Comparison of ENCODE assay signal across 19 cellular contexts in the genomic region with DNA sequence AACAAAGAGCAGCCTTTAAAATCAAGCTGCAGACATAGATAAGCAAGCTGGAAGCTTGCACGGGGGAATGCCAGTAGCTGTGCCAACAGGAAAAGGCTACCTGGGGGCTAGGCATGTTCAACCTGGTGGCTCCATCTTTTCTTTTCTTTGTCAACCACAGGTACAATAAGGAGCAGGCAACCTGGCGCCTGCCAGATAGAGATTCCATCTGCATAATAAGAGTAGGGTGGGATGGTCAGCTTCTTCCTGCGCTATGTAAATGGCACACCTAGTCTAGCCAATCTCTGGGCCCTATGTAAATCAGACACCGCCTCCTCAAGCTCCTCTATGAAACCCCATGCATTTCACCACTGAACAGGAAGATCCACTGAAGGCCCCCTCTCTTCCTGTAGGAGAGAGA.
DNase-seq lines count a peak whose midpoint lies in the region; ATAC-seq and TF ChIP-seq lines count a peak whose summit lies in the region.
"Had no signal": no experiment of that assay in that cellular context is flagged by ENCODE, and none has a peak within 500 bp of the region (broad histone marks: within the 10 kb centered on the region; RNA-seq: fewer than 3 reads in every experiment).

No MANE protein-coding gene starts in this region.

- H4K20me1 ChIP-seq in GM23338 (replicated peaks; ENCODE audit: insufficient read depth) = no peaks in the 10 kb centered on the region

- 0 out of 2 replicates have a peak overlapping the region, but pooled peaks have one; percentile 15 for H3K4me2 ChIP-seq in GM23338

- H3F3A ChIP-seq in GM23338 (replicated peaks; ENCODE audit: low read depth) = no peaks in the 10 kb centered on the region

- ATAC-seq in GM23338 (peak; percentile 97), GM21717 (IDR thresholded peaks at IDR 0.05; ENCODE audit: unreplicated experiment) (no peak), HG02763 (IDR thresholded peaks at IDR 0.05; ENCODE audit: unreplicated experiment) (no peak)
- ATAC-seq: naive thymus-derived CD4-positive, alpha-beta T cell; PC-3 had no signal

- peaks cover 10% of the 10 kb centered on the region for H3K27me3 Mint-ChIP-seq in GM23338 (ENCODE audit: insufficient read depth, low read depth, poor library complexity)
- H3K27me3 Mint-ChIP-seq: IgD-negative memory B cell had no signal

- DNase-seq in GM23338 (ENCODE audit: low spot score) (peak; percentile 82), NAMALWA (ENCODE audit: low spot score) (peak; percentile 20), RKO (ENCODE audit: low spot score) (peak; percentile 30), NCI-H1105 treated with DMSO at 0.1 percent for 48 hours (lab: John Stamatoyannopoulos, UW) (no peak)
- DNase-seq: activated naive CD4-positive, alpha-beta T cell; CD4-positive, alpha-beta T cell; GM23248; hypothalamus; naive thymus-derived CD4-positive, alpha-beta T cell; PC-3; retina; stimulated activated CD4-positive, alpha-beta T cell treated with anti-CD3 and anti-CD28 coated beads, Interleukin-1b, Interleukin-23, amount 100 ng/mL, for 48 hours; stimulated activated CD8-positive, alpha-beta memory T cell treated with anti-CD3 and anti-CD28 coated beads, Interleukin-4, amount 100 ng/mL, for 48 hours; tibial artery had no signal

- no peaks in the 10 kb centered on the region for H3K27me3 ChIP-seq in GM23338 (ENCODE audit: insufficient read depth)
- H3K27me3 ChIP-seq: tibial artery had no signal

- no peak overlapping the region for H3K27ac Mint-ChIP-seq in GM23338
- H3K27ac Mint-ChIP-seq: CD4-positive, alpha-beta T cell; IgD-negative memory B cell; naive thymus-derived CD4-positive, alpha-beta T cell had no signal

- H3K4me3 ChIP-seq in GM23338 (no peak overlapping the region), mesodermal cell (ENCODE audit: extremely low read depth, insufficient read depth, low read length, poor library complexity, severe bottlenecking) (no peak overlapping the region)
- H3K4me3 ChIP-seq: GM23248, tibial artery had no signal

- H3K36me3 Mint-ChIP-seq in GM23338 (ENCODE audit: low read depth) = no peaks in the 10 kb centered on the region; the same call in 2 of the 3 replicates
- H3K36me3 Mint-ChIP-seq: naive thymus-derived CD4-positive, alpha-beta T cell had no signal

- H3K36me3 ChIP-seq in GM23338 (ENCODE audit: insufficient read depth) (no peaks in the 10 kb centered on the region), mesodermal cell (ENCODE audit: control insufficient read depth, insufficient read depth, low read length) (no peaks in the 10 kb centered on the region)
- H3K36me3 ChIP-seq: tibial artery had no signal

- no peak overlapping the region for H3K4me3 Mint-ChIP-seq in GM23338
- H3K4me3 Mint-ChIP-seq: CD4-positive, alpha-beta T cell; IgD-negative memory B cell; naive thymus-derived CD4-positive, alpha-beta T cell had no signal

- H3K9me3 ChIP-seq in mesodermal cell (ENCODE audit: control insufficient read depth, low read length) = no peaks in the 10 kb centered on the region
- H3K9me3 ChIP-seq: tibial artery had no signal

- no peak for TF ChIP-seq CTCF in GM23338 (conservative IDR thresholded peaks at IDR 0.05; ENCODE audit: low read depth in 2 of 2)

- peaks cover 6% of the 10 kb centered on the region; the same call in 1 of the 2 replicates for H3K4me1 ChIP-seq in GM23338 (ENCODE audit: insufficient read depth)
- peaks cover 35% of the 10 kb centered on the region for H3K4me1 ChIP-seq in mesodermal cell (ENCODE audit: control insufficient read depth, insufficient read depth, low read length, poor library complexity, severe bottlenecking)
- H3K4me1 ChIP-seq: tibial artery had no signal

- H3K9me3 Mint-ChIP-seq in GM23338 = peaks cover 4% of the 10 kb centered on the region; the same call in 1 of the 3 replicates

- H3K4me1 Mint-ChIP-seq in GM23338 = peaks cover 15% of the 10 kb centered on the region
- H3K4me1 Mint-ChIP-seq: IgD-negative memory B cell; naive thymus-derived CD4-positive, alpha-beta T cell had no signal

- H3K27ac ChIP-seq in GM23338 (ENCODE audit: low read depth) = no peak overlapping the region
- peak overlapping the region; percentile 87 for H3K27ac ChIP-seq in mesodermal cell (ENCODE audit: low read depth, low read length, severe bottlenecking)
- H3K27ac ChIP-seq: GM23248, tibial artery, VCaP had no signal

- 67 to 70% methylated on average over 1 of the region's 4 CpGs for WGBS in mesodermal cell (ENCODE audit: insufficient coverage in 2 of 2), 2 experiments

- no peak overlapping the region for H2AFZ ChIP-seq in GM23338
- H2AFZ ChIP-seq: GM23248 had no signal

- H3K9me2 ChIP-seq in GM23338 (ENCODE audit: insufficient read depth) = no peaks in the 10 kb centered on the region

- H3K79me2 ChIP-seq in GM23338 (replicated peaks; ENCODE audit: insufficient read depth) = no peaks in the 10 kb centered on the region

TF ChIP-seq in GM23338, 12 proteins besides CTCF, POLR2A, EP300 and RAD21 (continues in another document):
- TF ChIP-seq EZH2 (IDR thresholded peaks at IDR 0.05; ENCODE audit: low read depth, unreplicated experiment) (no peak), POLR2AphosphoS5 (IDR thresholded peaks at IDR 0.05; ENCODE audit: low read depth) (no peak), ZNF114 (CRISPR knock-in tag; IDR thresholded peaks at IDR 0.05) (no peak), JUNB (IDR thresholded peaks at IDR 0.05; ENCODE audit: unreplicated experiment) (no peak), CREB1 (CRISPR knock-in tag; IDR thresholded peaks at IDR 0.05; ENCODE audit: low read depth) (no peak)
- TF ChIP-seq, protein P1, sequence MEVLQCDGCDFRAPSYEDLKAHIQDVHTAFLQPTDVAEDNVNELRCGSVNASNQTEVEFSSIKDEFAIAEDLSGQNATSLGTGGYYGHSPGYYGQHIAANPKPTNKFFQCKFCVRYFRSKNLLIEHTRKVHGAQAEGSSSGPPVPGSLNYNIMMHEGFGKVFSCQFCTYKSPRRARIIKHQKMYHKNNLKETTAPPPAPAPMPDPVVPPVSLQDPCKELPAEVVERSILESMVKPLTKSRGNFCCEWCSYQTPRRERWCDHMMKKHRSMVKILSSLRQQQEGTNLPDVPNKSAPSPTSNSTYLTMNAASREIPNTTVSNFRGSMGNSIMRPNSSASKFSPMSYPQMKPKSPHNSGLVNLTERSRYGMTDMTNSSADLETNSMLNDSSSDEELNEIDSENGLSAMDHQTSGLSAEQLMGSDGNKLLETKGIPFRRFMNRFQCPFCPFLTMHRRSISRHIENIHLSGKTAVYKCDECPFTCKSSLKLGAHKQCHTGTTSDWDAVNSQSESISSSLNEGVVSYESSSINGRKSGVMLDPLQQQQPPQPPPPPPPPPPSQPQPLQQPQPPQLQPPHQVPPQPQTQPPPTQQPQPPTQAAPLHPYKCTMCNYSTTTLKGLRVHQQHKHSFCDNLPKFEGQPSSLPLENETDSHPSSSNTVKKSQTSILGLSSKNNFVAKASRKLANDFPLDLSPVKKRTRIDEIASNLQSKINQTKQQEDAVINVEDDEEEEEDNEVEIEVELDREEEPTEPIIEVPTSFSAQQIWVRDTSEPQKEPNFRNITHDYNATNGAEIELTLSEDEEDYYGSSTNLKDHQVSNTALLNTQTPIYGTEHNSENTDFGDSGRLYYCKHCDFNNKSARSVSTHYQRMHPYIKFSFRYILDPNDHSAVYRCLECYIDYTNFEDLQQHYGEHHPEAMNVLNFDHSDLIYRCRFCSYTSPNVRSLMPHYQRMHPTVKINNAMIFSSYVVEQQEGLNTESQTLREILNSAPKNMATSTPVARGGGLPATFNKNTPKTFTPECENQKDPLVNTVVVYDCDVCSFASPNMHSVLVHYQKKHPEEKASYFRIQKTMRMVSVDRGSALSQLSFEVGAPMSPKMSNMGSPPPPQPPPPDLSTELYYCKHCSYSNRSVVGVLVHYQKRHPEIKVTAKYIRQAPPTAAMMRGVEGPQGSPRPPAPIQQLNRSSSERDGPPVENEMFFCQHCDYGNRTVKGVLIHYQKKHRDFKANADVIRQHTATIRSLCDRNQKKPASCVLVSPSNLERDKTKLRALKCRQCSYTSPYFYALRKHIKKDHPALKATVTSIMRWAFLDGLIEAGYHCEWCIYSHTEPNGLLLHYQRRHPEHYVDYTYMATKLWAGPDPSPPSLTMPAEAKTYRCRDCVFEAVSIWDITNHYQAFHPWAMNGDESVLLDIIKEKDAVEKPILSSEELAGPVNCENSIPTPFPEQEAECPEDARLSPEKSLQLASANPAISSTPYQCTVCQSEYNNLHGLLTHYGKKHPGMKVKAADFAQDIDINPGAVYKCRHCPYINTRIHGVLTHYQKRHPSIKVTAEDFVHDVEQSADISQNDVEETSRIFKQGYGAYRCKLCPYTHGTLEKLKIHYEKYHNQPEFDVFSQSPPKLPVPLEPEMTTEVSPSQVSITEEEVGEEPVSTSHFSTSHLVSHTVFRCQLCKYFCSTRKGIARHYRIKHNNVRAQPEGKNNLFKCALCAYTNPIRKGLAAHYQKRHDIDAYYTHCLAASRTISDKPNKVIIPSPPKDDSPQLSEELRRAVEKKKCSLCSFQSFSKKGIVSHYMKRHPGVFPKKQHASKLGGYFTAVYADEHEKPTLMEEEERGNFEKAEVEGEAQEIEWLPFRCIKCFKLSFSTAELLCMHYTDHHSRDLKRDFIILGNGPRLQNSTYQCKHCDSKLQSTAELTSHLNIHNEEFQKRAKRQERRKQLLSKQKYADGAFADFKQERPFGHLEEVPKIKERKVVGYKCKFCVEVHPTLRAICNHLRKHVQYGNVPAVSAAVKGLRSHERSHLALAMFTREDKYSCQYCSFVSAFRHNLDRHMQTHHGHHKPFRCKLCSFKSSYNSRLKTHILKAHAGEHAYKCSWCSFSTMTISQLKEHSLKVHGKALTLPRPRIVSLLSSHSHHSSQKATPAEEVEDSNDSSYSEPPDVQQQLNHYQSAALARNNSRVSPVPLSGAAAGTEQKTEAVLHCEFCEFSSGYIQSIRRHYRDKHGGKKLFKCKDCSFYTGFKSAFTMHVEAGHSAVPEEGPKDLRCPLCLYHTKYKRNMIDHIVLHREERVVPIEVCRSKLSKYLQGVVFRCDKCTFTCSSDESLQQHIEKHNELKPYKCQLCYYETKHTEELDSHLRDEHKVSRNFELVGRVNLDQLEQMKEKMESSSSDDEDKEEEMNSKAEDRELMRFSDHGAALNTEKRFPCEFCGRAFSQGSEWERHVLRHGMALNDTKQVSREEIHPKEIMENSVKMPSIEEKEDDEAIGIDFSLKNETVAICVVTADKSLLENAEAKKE (CRISPR knock-in tag; IDR thresholded peaks at IDR 0.05) = no peak
- TF ChIP-seq, protein P2, sequence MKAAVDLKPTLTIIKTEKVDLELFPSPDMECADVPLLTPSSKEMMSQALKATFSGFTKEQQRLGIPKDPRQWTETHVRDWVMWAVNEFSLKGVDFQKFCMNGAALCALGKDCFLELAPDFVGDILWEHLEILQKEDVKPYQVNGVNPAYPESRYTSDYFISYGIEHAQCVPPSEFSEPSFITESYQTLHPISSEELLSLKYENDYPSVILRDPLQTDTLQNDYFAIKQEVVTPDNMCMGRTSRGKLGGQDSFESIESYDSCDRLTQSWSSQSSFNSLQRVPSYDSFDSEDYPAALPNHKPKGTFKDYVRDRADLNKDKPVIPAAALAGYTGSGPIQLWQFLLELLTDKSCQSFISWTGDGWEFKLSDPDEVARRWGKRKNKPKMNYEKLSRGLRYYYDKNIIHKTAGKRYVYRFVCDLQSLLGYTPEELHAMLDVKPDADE (IDR thresholded peaks at IDR 0.05) = no peak
